Comparison of ENCODE assay signal across 19 cellular contexts in the genomic region with DNA sequence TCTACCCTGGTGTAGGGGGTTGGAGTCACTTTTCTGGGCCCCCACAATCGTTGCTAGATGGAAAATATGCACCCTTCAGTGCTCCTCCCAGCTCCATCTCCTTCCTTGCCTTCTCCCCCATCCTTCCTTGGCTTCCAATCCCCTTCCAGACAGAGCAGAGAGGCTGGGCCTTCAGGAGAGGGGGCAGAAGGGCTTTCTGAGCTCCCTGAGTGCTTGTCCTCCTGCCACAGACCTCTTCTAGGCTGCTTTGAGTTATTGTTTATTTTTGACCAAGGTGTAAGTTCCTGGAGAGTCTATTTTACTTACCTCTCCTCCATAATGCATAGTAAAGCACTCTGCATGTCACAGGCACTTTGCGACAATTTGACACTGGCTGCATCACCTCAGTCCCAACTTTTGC.
DNase-seq lines count a peak whose midpoint lies in the region; ATAC-seq lines count a peak whose summit lies in the region.
"Had no signal": no experiment of that assay in that cellular context is flagged by ENCODE, and none has a peak within 500 bp of the region (broad histone marks: within the 10 kb centered on the region; RNA-seq: fewer than 3 reads in every experiment).

No MANE protein-coding gene starts in this region.

- peaks cover 17% of the 10 kb centered on the region for H3K4me1 Mint-ChIP-seq in T-helper 2 cell treated with Interferon-gamma antibody and Interleukin-4, amounts not matched to agents 5 μg/mL and 100 μg/mL, for 36 hours (ENCODE audit: low read depth)
- H3K4me1 Mint-ChIP-seq in CD8-positive, alpha-beta memory T cell, result peaks cover 18 to 25% (median 23%) of the 10 kb centered on the region in 3 donors
- peaks cover 31% of the 10 kb centered on the region for H3K4me1 Mint-ChIP-seq in activated T-helper 17 cell treated with anti-CD3 and anti-CD28 coated beads, Interleukin-2, amount 50 U/mL, for 72 hours
- H3K4me1 Mint-ChIP-seq in naive B cell, result peaks cover 7 to 23% (median 22%) of the 10 kb centered on the region in 3 donors

- H3K27me3 Mint-ChIP-seq in T-helper 2 cell treated with Interferon-gamma antibody and Interleukin-4, amounts not matched to agents 5 μg/mL and 100 μg/mL, for 36 hours (ENCODE audit: low read depth), result peaks cover 1% of the 10 kb centered on the region
- H3K27me3 Mint-ChIP-seq in CD8-positive, alpha-beta memory T cell, result peaks cover 0 to 3% of the 10 kb centered on the region in 2 donors
- H3K27me3 Mint-ChIP-seq in activated T-helper 17 cell treated with anti-CD3 and anti-CD28 coated beads, Interleukin-2, amount 50 U/mL, for 72 hours, result peaks cover 4% of the 10 kb centered on the region
- H3K27me3 Mint-ChIP-seq in naive B cell, result peaks cover 5 to 19% (median 17%) of the 10 kb centered on the region in 3 donors

- no peak overlapping the region for H3K4me3 ChIP-seq in CD8-positive, alpha-beta memory T cell (ENCODE audit: low read length)
- H3K4me3 ChIP-seq: BLaER1, dorsolateral prefrontal cortex, lung, SJSA1, vagina had no signal

- H3K9me3 Mint-ChIP-seq in T-helper 2 cell treated with Interferon-gamma antibody and Interleukin-4, amounts not matched to agents 5 μg/mL and 100 μg/mL, for 36 hours, result no peaks in the 10 kb centered on the region
- H3K9me3 Mint-ChIP-seq in CD8-positive, alpha-beta memory T cell, result no peaks in the 10 kb centered on the region
- peaks cover 4% of the 10 kb centered on the region for H3K9me3 Mint-ChIP-seq in activated T-helper 17 cell treated with anti-CD3 and anti-CD28 coated beads, Interleukin-2, amount 50 U/mL, for 72 hours
- peaks cover 0 to 2% (median 0%) of the 10 kb centered on the region in 7 donors for H3K9me3 Mint-ChIP-seq in naive B cell

- CTCF ChIA-PET in CD8-positive, alpha-beta memory T cell (lab: Charles Lee), result no interaction called here

- DNase-seq in T-helper 2 cell treated with Interferon-gamma antibody and Interleukin-4, amounts not matched to agents 5 μg/mL and 100 μg/mL, for 36 hours (ENCODE audit: low spot score), result no peak
- DNase-seq in T-helper 2 cell (no peak), naive B cell (no peak), AG08396 (ENCODE audit: low spot score) (no peak), SK-N-DZ (ENCODE audit: low spot score) (no peak)
- no peak for DNase-seq in CD8-positive, alpha-beta memory T cell
- DNase-seq: amygdala, dorsolateral prefrontal cortex, foreskin melanocyte, hippocampal formation, NCI-H1436 treated with DMSO at 0.1 percent for 48 hours had no signal

- peak overlapping the region; percentile 57 for H3K4me3 Mint-ChIP-seq in T-helper 2 cell treated with Interferon-gamma antibody and Interleukin-4, amounts not matched to agents 5 μg/mL and 100 μg/mL, for 36 hours
- H3K4me3 Mint-ChIP-seq in CD8-positive, alpha-beta memory T cell, result peak overlapping the region in 4 of 7 donors; percentile 35 to 63 (median 40)
- H3K4me3 Mint-ChIP-seq in activated T-helper 17 cell treated with anti-CD3 and anti-CD28 coated beads, Interleukin-2, amount 50 U/mL, for 72 hours, result peak overlapping the region; percentile 73
- peak overlapping the region in 1 of 8 donors; percentile 67 for H3K4me3 Mint-ChIP-seq in naive B cell

- no peaks in the 10 kb centered on the region for H3K36me3 Mint-ChIP-seq in T-helper 2 cell treated with Interferon-gamma antibody and Interleukin-4, amounts not matched to agents 5 μg/mL and 100 μg/mL, for 36 hours (ENCODE audit: low read depth)
- no peaks in the 10 kb centered on the region for H3K36me3 Mint-ChIP-seq in CD8-positive, alpha-beta memory T cell
- H3K36me3 Mint-ChIP-seq in activated T-helper 17 cell treated with anti-CD3 and anti-CD28 coated beads, Interleukin-2, amount 50 U/mL, for 72 hours (ENCODE audit: low read depth), result peaks cover 6% of the 10 kb centered on the region
- H3K36me3 Mint-ChIP-seq in naive B cell, result no peaks in the 10 kb centered on the region

- POLR2A ChIA-PET in CD8-positive, alpha-beta memory T cell (lab: Charles Lee), result no interaction called here

- no peaks in the 10 kb centered on the region for H3K36me3 ChIP-seq in CD8-positive, alpha-beta memory T cell (ENCODE audit: insufficient read depth, low read length)
- H3K36me3 ChIP-seq: BLaER1, SJSA1, vagina had no signal

- H3K9me3 ChIP-seq in CD8-positive, alpha-beta memory T cell (ENCODE audit: low read length), result no peaks in the 10 kb centered on the region
- H3K9me3 ChIP-seq: BLaER1, SJSA1, vagina had no signal

- H3K27ac ChIP-seq in CD8-positive, alpha-beta memory T cell (ENCODE audit: low read depth, low read length), result no peak overlapping the region
- H3K27ac ChIP-seq: BLaER1, dorsolateral prefrontal cortex, epithelial cell of prostate, SJSA1, vagina had no signal

- H3K27me3 ChIP-seq in CD8-positive, alpha-beta memory T cell (ENCODE audit: insufficient read depth, low read length, poor library complexity, severe bottlenecking), result no peaks in the 10 kb centered on the region
- H3K27me3 ChIP-seq: BLaER1, SJSA1, vagina had no signal

- ATAC-seq in activated T-helper 17 cell treated with anti-CD3 and anti-CD28 coated beads, Interleukin-2, amount 50 U/mL, for 72 hours (replicated peaks), result no peak
- ATAC-seq in naive B cell (ENCODE audit: low read depth in 2 of 2), result no peak
- ATAC-seq in HG03469 (IDR thresholded peaks at IDR 0.05; ENCODE audit: unreplicated experiment), result no peak
- ATAC-seq: HCT116 had no signal

- H3K4me1 ChIP-seq in CD8-positive, alpha-beta memory T cell (ENCODE audit: insufficient read depth, low read length), result peaks cover 14% of the 10 kb centered on the region
- H3K4me1 ChIP-seq: vagina had no signal

- H3K27ac Mint-ChIP-seq in T-helper 2 cell treated with Interferon-gamma antibody and Interleukin-4, amounts not matched to agents 5 μg/mL and 100 μg/mL, for 36 hours, result no peak overlapping the region
- peak overlapping the region in 6 of 8 donors; percentile 13 to 93 (median 58) for H3K27ac Mint-ChIP-seq in CD8-positive, alpha-beta memory T cell
- peak overlapping the region; percentile 95 for H3K27ac Mint-ChIP-seq in activated T-helper 17 cell treated with anti-CD3 and anti-CD28 coated beads, Interleukin-2, amount 50 U/mL, for 72 hours
- H3K27ac Mint-ChIP-seq in naive B cell, result peak overlapping the region in 4 of 6 donors; percentile 46 to 81 (median 70)
